9 cellular contexts compared by ENCODE assay signal in genomic region chr11:90288207-90288821, GRCh38.
A peak's percentile ranks its signal among the peaks of the same experiment; 100 is the strongest.
DNase-seq lines count a peak whose midpoint lies in the region; ATAC-seq, FAIRE-seq and TF ChIP-seq lines count a peak whose summit lies in the region.
"Had no signal": no experiment of that assay in that cellular context is flagged by ENCODE, and none has a peak within 500 bp of the region (broad histone marks: within the 10 kb centered on the region; RNA-seq: fewer than 3 reads in every experiment).

No MANE protein-coding gene starts in this region.

- CTCF ChIA-PET in AG04450 (lab: Charles Lee): interaction anchor here (1.2 kb wide), 1 partner anchor 11 kb away, joined by 3 read pairs; no protein-coding TSS in a partner anchor
- CTCF ChIA-PET in GM12878 (lab: Yijun Ruan, JAX): interaction anchor here (0.7 to 5.1 kb wide), 16 partner anchors 9 to 960 kb away, joined by 3 to 36 read pairs (median 4); no protein-coding TSS in a partner anchor

- no peak overlapping the region for H3K4me3 ChIP-seq in AG04450 (ENCODE audit: low read depth, low read length)
- no peak overlapping the region for H3K4me3 ChIP-seq in GM12878

- H3K9me3 ChIP-seq in AG04450 (ENCODE audit: control insufficient read depth, insufficient read depth, low read length) (no peaks in the 10 kb centered on the region), GM12878 (replicated peaks; ENCODE audit: control insufficient read depth, insufficient read depth, low read length) (no peaks in the 10 kb centered on the region)

- FAIRE-seq in GM12878 (lab: Jason Lieb, UNC): no peak

- H3K4me3 Mint-ChIP-seq in mesothelial cell of epicardium: no peak overlapping the region
- H3K4me3 Mint-ChIP-seq in activated naive CD8-positive, alpha-beta T cell treated with anti-CD3 and anti-CD28 coated beads for 36 hours: no peak overlapping the region
- H3K4me3 Mint-ChIP-seq: central memory CD8-positive, alpha-beta T cell had no signal

- H3K27me3 ChIP-seq in AG04450 (ENCODE audit: control insufficient read depth, insufficient read depth, low read length) (no peaks in the 10 kb centered on the region), GM12878 (replicated peaks in 1 of 2; ENCODE audit: control insufficient read depth in 2 of 2, insufficient read depth in 2 of 2, low read length in 1 of 2) (no peaks in the 10 kb centered on the region)

- intact Hi-C loops in GM12878 (cut with micrococcal nuclease; ENCODE audit: unreplicated experiment) (loop anchor here (1.0 to 10.0 kb wide), 3 partner anchors 146 to 959 kb away; no protein-coding TSS in a partner anchor), left cardiac atrium (cut with DNase I) (loop anchor here (2.0 to 10.0 kb wide), 2 partner anchors 170 to 176 kb away; no protein-coding TSS in a partner anchor)

- H3K36me3 ChIP-seq in GM12878 (ENCODE audit: control insufficient read depth in 2 of 2, insufficient read depth in 2 of 2, low read length in 1 of 2): no peaks in the 10 kb centered on the region

- TF ChIP-seq CTCF in AG04450 (IDR thresholded peaks at IDR 0.05; ENCODE audit: low read depth, low read length) (peak; percentile 53), GM12878 (IDR thresholded peaks at IDR 0.05 in 2 of 3, conservative IDR thresholded peaks at IDR 0.05 in 1 of 3; ENCODE audit: control insufficient read depth in 2 of 3, extremely low read depth in 1 of 3, insufficient read depth in 1 of 3, low read depth in 3 of 3, low read length in 3 of 3) (peak; percentile 50 to 57 (median 54)), mesothelial cell of epicardium (IDR thresholded peaks at IDR 0.05; ENCODE audit: unreplicated experiment) (peak; percentile 61)

- no peaks in the 10 kb centered on the region for H4K20me1 ChIP-seq in GM12878 (ENCODE audit: control insufficient read depth, insufficient read depth)

- H2AFZ ChIP-seq in GM12878 (ENCODE audit: control insufficient read depth, low read depth, low read length): no peak overlapping the region

- no peak overlapping the region for H3K27ac Mint-ChIP-seq in mesothelial cell of epicardium
- H3K27ac Mint-ChIP-seq in activated naive CD8-positive, alpha-beta T cell treated with anti-CD3 and anti-CD28 coated beads for 36 hours: no peak overlapping the region

- H3K27ac ChIP-seq in AG04450 (ENCODE audit: low read depth, low read length) (no peak overlapping the region), GM12878 (ENCODE audit: control insufficient read depth, insufficient read depth) (no peak overlapping the region)

- TF ChIP-seq RAD21 in GM12878 (IDR thresholded peaks at IDR 0.05; ENCODE audit: insufficient read depth, low read depth, low read length): peak; percentile 70

- H3K79me2 ChIP-seq in GM12878 (ENCODE audit: control insufficient read depth, insufficient read depth, low read length): no peaks in the 10 kb centered on the region

- TF ChIP-seq POLR2A in GM12878 (IDR thresholded peaks at IDR 0.05; ENCODE audit: low read depth, low read length): no peak

- no TSS peak for BruUV-seq in GM12878 (replicated peaks; lab: Mats Ljungman, UMichigan)

- no peak overlapping the region for H3K4me2 ChIP-seq in GM12878 (ENCODE audit: control insufficient read depth, insufficient read depth)

- H3K4me1 ChIP-seq in GM12878 (ENCODE audit: control insufficient read depth, insufficient read depth, low read length): no peaks in the 10 kb centered on the region

- SMC1A ChIA-PET in GM12878 (lab: Charles Lee; ENCODE audit: uncharacterized antibody, unreplicated experiment): interaction anchor here (0.7 to 2.3 kb wide), 13 partner anchors 14 to 174 kb away, joined by 3 to 10 read pairs (median 4); no protein-coding TSS in a partner anchor

- H3K27me3 Mint-ChIP-seq in mesothelial cell of epicardium (ENCODE audit: low read depth): no peaks in the 10 kb centered on the region
- peaks cover 4% of the 10 kb centered on the region for H3K27me3 Mint-ChIP-seq in activated naive CD8-positive, alpha-beta T cell treated with anti-CD3 and anti-CD28 coated beads for 36 hours

- peaks cover 3% of the 10 kb centered on the region for H3K4me1 Mint-ChIP-seq in mesothelial cell of epicardium
- no peaks in the 10 kb centered on the region for H3K4me1 Mint-ChIP-seq in activated naive CD8-positive, alpha-beta T cell treated with anti-CD3 and anti-CD28 coated beads for 36 hours
- H3K4me1 Mint-ChIP-seq: central memory CD8-positive, alpha-beta T cell had no signal

- ATAC-seq in GM18511 (IDR thresholded peaks at IDR 0.05; ENCODE audit: unreplicated experiment) (peak; percentile 67), GM12878 (peak; percentile 63; the same call in 2 of the 3 replicates), left cardiac atrium (no peak)

- H3K36me3 Mint-ChIP-seq in mesothelial cell of epicardium: no peaks in the 10 kb centered on the region
- H3K36me3 Mint-ChIP-seq in activated naive CD8-positive, alpha-beta T cell treated with anti-CD3 and anti-CD28 coated beads for 36 hours: no peaks in the 10 kb centered on the region

- peaks cover 16% of the 10 kb centered on the region for H3K9me3 Mint-ChIP-seq in mesothelial cell of epicardium
- no peaks in the 10 kb centered on the region for H3K9me3 Mint-ChIP-seq in activated naive CD8-positive, alpha-beta T cell treated with anti-CD3 and anti-CD28 coated beads for 36 hours

- 5% methylated on average over 3 of the region's 3 CpGs for WGBS in GM12878 (ENCODE audit: insufficient coverage, insufficient replicate concordance, low lambda C conversion rate, missing lambda C conversion rate)

- in situ Hi-C loops in GM12878 (cut with MboI): loop anchor here (25.0 kb wide), 1 partner anchor 949 kb away; no protein-coding TSS in a partner anchor

- TF ChIP-seq EP300 in GM12878 (IDR thresholded peaks at IDR 0.05; ENCODE audit: borderline replicate concordance in 1 of 2, control insufficient read depth in 1 of 2, low read depth in 2 of 2, low read length in 2 of 2): no peak

- RAD21 ChIA-PET in GM12878 (lab: Charles Lee; ENCODE audit: unreplicated experiment): interaction anchor here (0.7 to 2.3 kb wide), 4 partner anchors 21 to 172 kb away, joined by 3 to 8 read pairs (median 4); no protein-coding TSS in a partner anchor

- POLR2A ChIA-PET in AG04450 (lab: Yijun Ruan, JAX): no interaction called here
- POLR2A ChIA-PET in GM12878 (lab: Charles Lee): no interaction called here

- no peak overlapping the region for H3K9ac ChIP-seq in GM12878 (ENCODE audit: control insufficient read depth, insufficient read depth, low read length)

- no peak for DNase-seq in AG04450 (ENCODE audit: low read depth, low spot score)
- peak; percentile 44 for DNase-seq in NCI-H1417 treated with DMSO at 0.1 percent for 48 hours (lab: John Stamatoyannopoulos, UW)
- no peak for DNase-seq in GM12878 (ENCODE audit: low read depth, low spot score)
- no peak for DNase-seq in mesothelial cell of epicardium (ENCODE audit: low spot score in 2 of 2, unreplicated experiment in 2 of 2)
- DNase-seq in T-helper 1 cell: no peak
- no peak for DNase-seq in activated naive CD8-positive, alpha-beta T cell treated with anti-CD3 and anti-CD28 coated beads for 36 hours
- no peak for DNase-seq in left cardiac atrium

TF ChIP-seq in GM12878, 131 proteins besides CTCF, POLR2A, EP300 and RAD21:
- TF ChIP-seq SMC3 (IDR thresholded peaks at IDR 0.05; ENCODE audit: borderline replicate concordance, low read length): peak; percentile 31; the same call in 1 of the 2 replicates
- TF ChIP-seq BCL3 (IDR thresholded peaks at IDR 0.05; ENCODE audit: borderline replicate concordance, insufficient read depth, low read depth, low read length, poor library complexity, severe bottlenecking): no peak

Comparison
In these comparisons a context has a peak if more than half of its experiments do, and no peak if none do; other contexts are left out.
1. ATAC-seq: peak in GM18511 (single experiment) and GM12878 (single experiment); none in left cardiac atrium (0 of 2).
2. Peak in every context shown above with its lines, with median percentiles within 50 percentile points of each other: CTCF ChIP-seq.